In the genomic region with DNA sequence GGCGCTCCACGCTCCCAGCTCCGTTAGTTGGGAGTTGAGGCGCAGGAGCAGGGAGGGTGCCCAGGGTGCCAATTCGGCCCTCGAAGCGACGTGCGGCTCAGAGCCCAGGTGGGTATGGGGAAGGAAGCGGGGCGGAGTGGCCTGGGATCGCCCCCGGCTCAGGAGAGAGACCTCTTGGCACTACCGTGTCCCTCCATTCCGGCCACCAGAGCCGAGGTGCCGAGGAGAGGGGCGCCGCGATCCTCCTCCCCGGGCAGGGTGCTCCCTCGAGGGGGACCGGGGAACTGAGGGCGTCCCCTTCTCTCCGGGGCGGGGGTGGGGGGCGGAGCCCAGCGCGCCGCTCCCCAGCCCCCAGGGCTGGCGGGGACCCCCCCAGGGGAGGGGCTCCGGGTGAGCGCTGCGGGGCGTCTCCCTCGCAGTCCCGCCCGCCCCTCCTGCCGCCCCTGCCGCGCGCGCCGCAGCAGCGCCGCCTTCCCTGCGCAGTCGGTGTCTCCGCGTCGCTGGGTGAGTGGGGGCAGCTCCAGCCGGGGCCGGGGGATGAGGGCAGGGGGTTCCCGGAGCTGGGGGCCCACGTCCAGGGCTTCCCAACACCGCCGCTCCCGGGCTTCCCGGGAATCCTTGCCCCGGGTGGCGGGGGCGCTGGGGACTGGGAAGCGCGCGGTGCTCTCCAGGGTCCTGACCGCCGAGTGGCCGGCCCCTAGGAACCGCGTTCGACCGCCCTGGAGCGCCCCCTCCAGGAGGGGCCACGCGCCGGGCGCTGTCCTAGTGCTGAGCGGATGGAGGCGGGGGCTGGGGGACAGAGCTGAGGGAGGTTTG, we compare ENCODE assay signal across 8 cellular contexts. TPM values are rescaled to one million over a fixed set of nuclear protein-coding genes. Genes with fewer than 3 reads are reported as not detected.
A peak's percentile ranks its signal among the peaks of the same experiment; 100 is the strongest.
DNase-seq lines count a peak whose midpoint lies in the region; ATAC-seq, FAIRE-seq and TF ChIP-seq lines count a peak whose summit lies in the region.

A gene (plus strand): TSS at position 480 of the 816 bp plus-strand sequence. CDS start 2,408 bp downstream, outside the sequence.

- in situ Hi-C loops in SK-MEL-5 (cut with HindIII; ENCODE audit: low pct_unique_long_range_greater_than_20kb, low sequenced_read_pairs) = no loop called here

- TF ChIP-seq POLR2A in H54 (IDR thresholded peaks at IDR 0.05; ENCODE audit: low read depth, low read length) = no peak

- TF ChIP-seq CTCF in AG09309 (IDR thresholded peaks at IDR 0.05; ENCODE audit: control insufficient read depth, insufficient read depth, low read depth, low read length, missing control alignments) = peak; percentile 72

- no peak within 1 kb of the TSS for H3K4me3 ChIP-seq in AG09309 (ENCODE audit: control insufficient read depth, low read depth, low read length)

- no peak for ATAC-seq in HG03469 (IDR thresholded peaks at IDR 0.05; ENCODE audit: unreplicated experiment)
- no peak for ATAC-seq in HG03095 (IDR thresholded peaks at IDR 0.05; ENCODE audit: unreplicated experiment)

- no peak for FAIRE-seq in H54 (lab: Jason Lieb, UNC)

- DNase-seq in AG09309 (ENCODE audit: low read depth) (no peak), H54 (ENCODE audit: insufficient read length, low spot score) (peak; percentile 73), SK-MEL-5 (ENCODE audit: low read depth, low spot score) (peak; percentile 47), dermis microvascular lymphatic vessel endothelial cell (ENCODE audit: low read depth in 2 of 2) (peak; percentile 24 to 74), medulla oblongata (ENCODE audit: extremely low spot score) (peak; percentile 42)
- no peak for DNase-seq in NK-92 treated with Interleukin-12 subunit alpha and Interleukin-12 subunit beta, amount 100 ng/mL, for 24 hours (lab: John Stamatoyannopoulos, UW)

RNA-seq across cellular contexts. Expression of the gene that starts here (rescaled TPM):
- not detected in 2 replicates for total RNA-seq in SK-MEL-5 (2014; rRNA removed; shearing (Covaris generic))
- polyA plus RNA-seq in SK-MEL-5 (2015; cell fraction: cytosol; rRNA removed) = not detected in 2 replicates
- polyA plus RNA-seq in SK-MEL-5 (2015; cell fraction: nucleus; rRNA removed) = not detected in 2 replicates
- not detected in 2 replicates for total RNA-seq in dermis microvascular lymphatic vessel endothelial cell

Comparison
In these comparisons a context has a peak if more than half of its experiments do, and no peak if none do; other contexts are left out.
1. Peak in DNase-seq in SK-MEL-5; RNA of the gene not detected or under 1 TPM.
2. Peak in DNase-seq in dermis microvascular lymphatic vessel endothelial cell; RNA of the gene not detected or under 1 TPM.
3. DNase-seq: peak in H54 (single experiment) and medulla oblongata (single experiment); none in AG09309 (single experiment) and NK-92 treated with Interleukin-12 subunit alpha and Interleukin-12 subunit beta, amount 100 ng/mL, for 24 hours (single experiment).